Comparison of ENCODE assay signal across 8 cellular contexts in the genomic region with DNA sequence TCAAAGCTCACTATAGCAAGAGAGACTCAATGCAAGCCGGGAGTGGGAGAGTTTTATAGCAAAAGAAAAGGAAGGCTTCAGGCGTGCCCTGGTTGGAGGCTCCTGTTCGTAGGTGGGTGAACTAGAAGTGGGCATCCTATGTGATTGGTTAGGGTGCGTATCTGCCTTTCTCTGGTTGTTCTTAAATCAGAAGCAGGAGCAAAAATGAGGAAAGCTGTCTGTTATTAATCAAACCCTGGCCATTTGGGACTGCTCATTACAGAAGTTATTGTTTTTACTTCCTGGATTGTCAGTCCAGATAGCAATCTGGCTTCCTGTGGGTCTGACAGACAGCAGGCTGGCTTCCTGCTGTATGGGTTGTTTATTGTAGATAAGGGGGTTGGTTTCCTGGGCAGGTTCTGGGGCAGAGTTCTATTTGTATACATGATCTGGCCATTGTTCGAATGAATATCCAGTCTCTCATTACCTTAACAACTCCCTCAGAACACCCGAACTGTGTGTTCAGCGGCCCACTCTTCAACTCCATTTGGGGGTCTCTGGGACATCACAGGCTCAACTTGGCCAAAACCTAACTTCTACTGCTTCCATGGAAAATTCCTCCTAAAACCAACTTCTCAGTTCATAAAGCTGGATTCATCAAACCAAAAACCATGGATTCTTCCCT. TPM values are rescaled to one million over a fixed set of nuclear protein-coding genes. Genes with fewer than 3 reads are reported as not detected.
A peak's percentile ranks its signal among the peaks of the same experiment; 100 is the strongest.
DNase-seq lines count a peak whose midpoint lies in the region; ATAC-seq and TF ChIP-seq lines count a peak whose summit lies in the region.

No MANE protein-coding gene starts in this region.

- POLR2A ChIA-PET in T-cell (lab: Charles Lee), result interaction anchor here in 1 of 2 donors (0.6 kb wide), 1 partner anchor 37 kb away, joined by 3 read pairs; no protein-coding TSS in a partner anchor

- peak overlapping the region; percentile 93; the same call in 1 of the 2 replicates for H3K4me3 ChIP-seq in H7 (ENCODE audit: insufficient read depth, low read depth, low read length)
- H3K4me3 ChIP-seq in fibroblast of the aortic adventitia (ENCODE audit: low read depth, low read length), result peak overlapping the region; percentile 83
- H3K4me3 ChIP-seq in skeletal muscle satellite cell (ENCODE audit: low read length), result peak overlapping the region; percentile 95

- H3K27ac Mint-ChIP-seq in T-cell, result peak overlapping the region; percentile 95

- H3K9me3 Mint-ChIP-seq in T-cell, result peaks cover 20 to 53% (median 33%) of the 10 kb centered on the region in 3 donors

- peak overlapping the region; percentile 93 to 97 (median 95) for H3K4me3 Mint-ChIP-seq in T-cell

- peak overlapping the region; percentile 92 for H3K4me2 ChIP-seq in skeletal muscle satellite cell (ENCODE audit: low read length)

- ATAC-seq in T-cell (replicated peaks in 1 of 4) (peak; percentile 25 to 68 (median 61)), HG03520 (IDR thresholded peaks at IDR 0.05; ENCODE audit: unreplicated experiment) (no peak)

- H3K36me3 Mint-ChIP-seq in T-cell, result peaks cover 60% of the 10 kb centered on the region

- H3K9ac ChIP-seq in skeletal muscle satellite cell (ENCODE audit: low read depth, low read length), result no peak overlapping the region

- H3K27me3 ChIP-seq in H7 (ENCODE audit: control insufficient read depth, insufficient read depth, low read length) (no peaks in the 10 kb centered on the region; the same call in none of the 2 replicates), skeletal muscle satellite cell (ENCODE audit: control insufficient read depth, insufficient read depth, low read length) (no peaks in the 10 kb centered on the region)

- H3K9me3 ChIP-seq in skeletal muscle satellite cell (replicated peaks; ENCODE audit: low read length), result peaks cover 22% of the 10 kb centered on the region

- TF ChIP-seq CTCF in fibroblast of the aortic adventitia (IDR thresholded peaks at IDR 0.05; ENCODE audit: insufficient read depth, low read length), result no peak

- H3K4me1 Mint-ChIP-seq in T-cell, result peaks cover 24 to 34% (median 26%) of the 10 kb centered on the region in 3 donors

- peaks cover 22% of the 10 kb centered on the region for H3K36me3 ChIP-seq in H7 (replicated peaks; ENCODE audit: control insufficient read depth, insufficient read depth, low read length)
- peaks cover 26% of the 10 kb centered on the region for H3K36me3 ChIP-seq in skeletal muscle satellite cell (ENCODE audit: insufficient read depth, low read length)

- H3K27me3 Mint-ChIP-seq in T-cell, result no peaks in the 10 kb centered on the region

- H3K4me1 ChIP-seq in skeletal muscle satellite cell (ENCODE audit: control insufficient read depth, insufficient read depth, low read length), result peaks cover 9% of the 10 kb centered on the region

- CTCF ChIA-PET in T-cell (lab: Charles Lee), result interaction anchor here in 1 of 2 donors (1.6 kb wide), 1 partner anchor 52 kb away, joined by 4 read pairs; no protein-coding TSS in a partner anchor

- DNase-seq in H7, result no peak
- DNase-seq in T-cell, result peak in 10 of 34 experiments; percentile 6 to 37 (median 20)
- DNase-seq in fibroblast of the aortic adventitia (ENCODE audit: low read depth), result peak; percentile 11
- DNase-seq in GM19238 (ENCODE audit: insufficient read length, low spot score), result no peak
- no peak for DNase-seq in epidermal melanocyte (ENCODE audit: insufficient read length, low spot score)
- DNase-seq in NCI-H526 (lab: John Stamatoyannopoulos, UW), result no peak

RNA-seq across cellular contexts. Expression of a gene that starts 1.6 kb away (rescaled TPM):
- total RNA-seq in H7 (2014; rRNA removed; shearing (Covaris generic)), result 16.7 and 18.0 TPM in 2 replicates
- 10 to 100 TPM; 14.1 to 29.0 (median 26.8) TPM for total RNA-seq in T-cell
- total RNA-seq in fibroblast of the aortic adventitia (ENCODE audit: low replicate concordance), result 1.7 and 3.0 TPM in 2 replicates
- total RNA-seq in skeletal muscle satellite cell (2012; rRNA removed), result 3.0 and 3.1 TPM in 2 replicates

RNA-seq across cellular contexts. Expression of a gene that starts 35.7 kb away (rescaled TPM):
- total RNA-seq in H7 (2014; rRNA removed; shearing (Covaris generic)), result 6.3 and 8.9 TPM in 2 replicates
- total RNA-seq in T-cell (10 to 100 TPM in 2 of 5 donors, 1 to 10 TPM in 3; 3.2 to 10.5 (median 8.7) TPM), fibroblast of the aortic adventitia (ENCODE audit: low replicate concordance) (1.9 and 4.2 TPM in 2 replicates)
- 1.7 and 2.5 TPM in 2 replicates for total RNA-seq in skeletal muscle satellite cell (2012; rRNA removed)

RNA-seq across cellular contexts. Expression of a gene that starts 37.7 kb away (rescaled TPM):
- total RNA-seq in H7 (2014; rRNA removed; shearing (Covaris generic)), result 110 and 138 TPM in 2 replicates
- total RNA-seq in T-cell, result 100 to 1,000 TPM; 189 to 318 (median 227) TPM
- 25.1 and 27.0 TPM in 2 replicates for total RNA-seq in fibroblast of the aortic adventitia (ENCODE audit: low replicate concordance)
- total RNA-seq in skeletal muscle satellite cell (2012; rRNA removed), result 17.7 and 17.9 TPM in 2 replicates
